ENCODE assay signal across 9 cellular contexts in the genomic region with DNA sequence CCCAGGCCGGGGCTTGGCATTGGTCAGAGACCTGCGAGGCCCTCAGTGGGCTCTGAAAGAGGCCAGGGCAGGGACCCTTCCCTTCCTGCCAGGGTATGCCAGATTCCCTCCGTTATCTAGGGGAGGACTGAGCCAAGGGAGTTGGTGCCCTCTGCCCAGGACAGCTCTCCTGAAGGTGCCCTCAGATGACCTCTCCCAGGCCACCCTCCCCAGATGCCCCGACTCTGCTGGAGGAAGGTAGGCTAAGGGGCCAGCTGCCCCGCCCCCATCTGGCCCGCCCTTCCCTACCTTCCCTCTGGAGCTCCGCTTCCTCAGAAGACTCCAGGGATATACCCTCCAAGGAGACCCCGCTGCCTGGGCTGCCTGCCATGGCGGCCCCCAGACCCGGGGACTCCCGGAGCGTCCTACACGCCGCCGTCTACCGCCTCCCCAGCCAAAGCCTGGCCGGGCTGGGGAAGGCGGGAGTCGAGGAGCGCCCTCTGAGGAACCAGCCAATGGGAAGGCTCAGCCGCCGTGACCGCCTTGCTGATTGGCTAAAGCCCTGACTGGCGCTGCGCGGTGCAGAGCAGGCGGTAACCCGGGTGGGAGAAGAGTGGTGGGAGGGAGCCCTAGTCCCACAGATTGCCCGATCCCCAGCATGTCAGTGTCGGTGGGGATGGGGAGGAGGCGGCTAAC. TPM values are rescaled to one million over a fixed set of nuclear protein-coding genes. Genes with fewer than 3 reads are reported as not detected.
DNase-seq lines count a peak whose midpoint lies in the region; ATAC-seq and TF ChIP-seq lines count a peak whose summit lies in the region.
"Had no signal": no experiment of that assay in that cellular context is flagged by ENCODE, and none has a peak within 500 bp of the region (broad histone marks: within the 10 kb centered on the region; RNA-seq: fewer than 3 reads in every experiment).

No MANE protein-coding gene starts in this region.

- no peak for TF ChIP-seq CTCF in coronary artery (IDR thresholded peaks at IDR 0.05)

- peak; percentile 65 for ATAC-seq in HG03095 (IDR thresholded peaks at IDR 0.05; ENCODE audit: unreplicated experiment)
- ATAC-seq in GM21619 (IDR thresholded peaks at IDR 0.05; ENCODE audit: unreplicated experiment) = no peak

- POLR2A ChIA-PET in activated CD4-positive, alpha-beta T cell treated with anti-CD3 and anti-CD28 coated beads, Interleukin-2, amount 10 ng/mL, durations not matched to agents 7 days and 5 days (lab: Charles Lee) = no interaction called here

- H3K27ac Mint-ChIP-seq in activated CD4-positive, alpha-beta T cell treated with anti-CD3 and anti-CD28 coated beads, Interleukin-2, amount 10 ng/mL, durations not matched to agents 7 days and 5 days = peak overlapping the region; percentile 21

- no peaks in the 10 kb centered on the region for H3K9me3 Mint-ChIP-seq in activated CD4-positive, alpha-beta T cell treated with anti-CD3 and anti-CD28 coated beads, Interleukin-2, amount 10 ng/mL, durations not matched to agents 7 days and 5 days

- peak; percentile 51 for DNase-seq in DMS153 (lab: John Stamatoyannopoulos, UW)
- peak; percentile 76 for DNase-seq in NCI-H510A treated with DMSO at 0.1 percent for 48 hours (lab: John Stamatoyannopoulos, UW)
- DNase-seq in activated CD4-positive, alpha-beta T cell treated with anti-CD3 and anti-CD28 coated beads, Interleukin-2, amount 10 ng/mL, durations not matched to agents 7 days and 5 days = peak; percentile 86
- peak; percentile 84 for DNase-seq in coronary artery (ENCODE audit: low spot score)
- peak; percentile 96 for DNase-seq in left kidney (ENCODE audit: low read depth, low spot score)
- peak; percentile 73 to 84 for DNase-seq in stimulated activated CD4-positive, alpha-beta T cell treated with anti-CD3 and anti-CD28 coated beads, Interleukin-15, amount 100 ng/mL, for 48 hours (ENCODE audit: low read depth in 2 of 2)

- peak overlapping the region; percentile 73 for H3K4me3 Mint-ChIP-seq in activated CD4-positive, alpha-beta T cell treated with anti-CD3 and anti-CD28 coated beads, Interleukin-2, amount 10 ng/mL, durations not matched to agents 7 days and 5 days

- H3K36me3 Mint-ChIP-seq in activated CD4-positive, alpha-beta T cell treated with anti-CD3 and anti-CD28 coated beads, Interleukin-2, amount 10 ng/mL, durations not matched to agents 7 days and 5 days (ENCODE audit: low read depth) = no peaks in the 10 kb centered on the region

- H3K27ac ChIP-seq in coronary artery = no peak overlapping the region

- H3K4me3 ChIP-seq in coronary artery = peak overlapping the region; percentile 74

- CTCF ChIA-PET in activated CD4-positive, alpha-beta T cell treated with anti-CD3 and anti-CD28 coated beads, Interleukin-2, amount 10 ng/mL, durations not matched to agents 7 days and 5 days (lab: Charles Lee) = interaction anchor here (2.0 to 2.1 kb wide), 2 partner anchors 10 to 20 kb away, joined by 5 to 9 read pairs; no protein-coding TSS in a partner anchor

- peaks cover 7% of the 10 kb centered on the region for H3K4me1 Mint-ChIP-seq in activated CD4-positive, alpha-beta T cell treated with anti-CD3 and anti-CD28 coated beads, Interleukin-2, amount 10 ng/mL, durations not matched to agents 7 days and 5 days

- peaks cover 35% of the 10 kb centered on the region for H3K27me3 Mint-ChIP-seq in activated CD4-positive, alpha-beta T cell treated with anti-CD3 and anti-CD28 coated beads, Interleukin-2, amount 10 ng/mL, durations not matched to agents 7 days and 5 days

RNA-seq across cellular contexts. Expression of gene MPP2, which starts 7.0 kb away (rescaled TPM):
- total RNA-seq in activated CD4-positive, alpha-beta T cell treated with anti-CD3 and anti-CD28 coated beads, Interleukin-2, amount 10 ng/mL, durations not matched to agents 7 days and 5 days = under 1 TPM; 0.60 to 0.69 TPM

RNA-seq across cellular contexts. Expression of gene PPY, which starts 42.0 kb away (rescaled TPM):
- not detected for total RNA-seq in activated CD4-positive, alpha-beta T cell treated with anti-CD3 and anti-CD28 coated beads, Interleukin-2, amount 10 ng/mL, durations not matched to agents 7 days and 5 days
- total RNA-seq: T-helper 1 cell treated with Interleukin-12 subunit alpha and Interleukin-12 subunit beta and Interleukin-4 antibody, amounts not matched to agents 30 ng/mL and 1 ng/mL, for 36 hours had no signal

RNA-seq across cellular contexts. Expression of gene CD300LG, which starts 53.3 kb away (rescaled TPM):
- not detected for total RNA-seq in activated CD4-positive, alpha-beta T cell treated with anti-CD3 and anti-CD28 coated beads, Interleukin-2, amount 10 ng/mL, durations not matched to agents 7 days and 5 days
- total RNA-seq: T-helper 1 cell treated with Interleukin-12 subunit alpha and Interleukin-12 subunit beta and Interleukin-4 antibody, amounts not matched to agents 30 ng/mL and 1 ng/mL, for 36 hours had no signal

RNA-seq across cellular contexts. Expression of gene PYY, which starts 53.4 kb away (rescaled TPM):
- total RNA-seq in activated CD4-positive, alpha-beta T cell treated with anti-CD3 and anti-CD28 coated beads, Interleukin-2, amount 10 ng/mL, durations not matched to agents 7 days and 5 days = not detected
- total RNA-seq: T-helper 1 cell treated with Interleukin-12 subunit alpha and Interleukin-12 subunit beta and Interleukin-4 antibody, amounts not matched to agents 30 ng/mL and 1 ng/mL, for 36 hours had no signal
